Comparison of ENCODE assay signal across 10 cellular contexts in the genomic region with DNA sequence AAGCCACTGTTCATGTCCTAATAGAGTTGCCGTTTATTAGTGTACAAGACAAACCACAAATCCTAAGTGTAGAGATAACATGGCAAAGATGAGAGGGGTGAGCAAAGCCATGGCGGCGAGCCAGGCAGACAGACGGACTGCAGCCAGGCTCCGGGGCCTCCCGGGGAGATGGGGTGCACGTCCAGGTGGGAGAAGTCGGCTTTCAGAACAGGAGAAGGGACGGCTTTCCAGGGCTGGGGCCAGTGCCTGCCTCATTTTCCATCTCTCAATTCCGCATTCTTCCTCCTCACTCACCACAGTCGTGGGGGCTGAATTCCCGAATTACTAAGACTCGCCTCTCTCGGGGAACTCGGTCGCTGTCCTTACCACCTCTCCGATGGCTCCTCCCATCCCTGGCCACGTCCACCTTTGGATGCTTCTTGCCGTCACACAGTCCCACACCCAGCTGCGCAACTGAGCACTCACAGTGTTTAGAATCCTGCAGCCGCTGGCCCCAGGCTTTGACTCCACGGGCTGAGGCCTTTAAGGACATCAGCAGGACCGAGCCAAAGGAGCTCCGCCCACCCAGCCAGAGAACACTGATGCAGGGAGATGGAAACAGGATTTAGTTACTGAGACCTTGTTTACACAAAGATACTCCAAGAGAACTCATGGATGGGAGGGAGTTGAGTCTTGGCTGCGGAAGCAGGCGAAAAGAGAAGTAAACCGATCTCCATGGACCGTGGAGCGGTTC. TPM values are rescaled to one million over a fixed set of nuclear protein-coding genes. Genes with fewer than 3 reads are reported as not detected.
DNase-seq lines count a peak whose midpoint lies in the region; ATAC-seq and TF ChIP-seq lines count a peak whose summit lies in the region.
"Had no signal": no experiment of that assay in that cellular context is flagged by ENCODE, and none has a peak within 500 bp of the region (broad histone marks: within the 10 kb centered on the region; RNA-seq: fewer than 3 reads in every experiment).

No MANE protein-coding gene starts in this region.

- H2BK12ac ChIP-seq in mesenchymal stem cell (ENCODE audit: low read length in 2 of 2), result peak overlapping the region in 1 of 2 experiments; percentile 11

- no peak overlapping the region for H2AK5ac ChIP-seq in mesenchymal stem cell (ENCODE audit: low read length, severe bottlenecking)

- WGBS in mesenchymal stem cell, result 83% methylated on average over 29 of the region's 29 CpGs

- intact Hi-C loops in upper lobe of right lung (cut with DNase I), result no loop called here

- no peak overlapping the region for H2AFZ ChIP-seq in mesenchymal stem cell (ENCODE audit: low read depth, low read length)

- H3K4me3 ChIP-seq in coronary artery (peak overlapping the region; percentile 58), mesenchymal stem cell (ENCODE audit: insufficient read depth in 1 of 2, low read depth in 1 of 2, low read length in 2 of 2) (peak overlapping the region in 1 of 2 experiments; percentile 76), upper lobe of right lung (peak overlapping the region; percentile 23)
- H3K4me3 ChIP-seq: A549 had no signal

- H3K18ac ChIP-seq in mesenchymal stem cell (ENCODE audit: low read depth in 1 of 2, low read length in 2 of 2), result no peak overlapping the region

- H4K8ac ChIP-seq in mesenchymal stem cell (ENCODE audit: low read length), result peak overlapping the region; percentile 38

- TF ChIP-seq CTCF in coronary artery (IDR thresholded peaks at IDR 0.05), result no peak
- TF ChIP-seq CTCF in upper lobe of right lung (IDR thresholded peaks at IDR 0.05), result no peak

- H3K23ac ChIP-seq in mesenchymal stem cell (ENCODE audit: low read length in 2 of 2), result no peak overlapping the region

- H3K36me3 ChIP-seq in mesenchymal stem cell (ENCODE audit: control insufficient read depth in 1 of 2, insufficient read depth in 2 of 2, low read depth in 1 of 2, low read length in 2 of 2) (no peaks in the 10 kb centered on the region), upper lobe of right lung (no peaks in the 10 kb centered on the region)

- H3K4me1 ChIP-seq in mesenchymal stem cell (ENCODE audit: control insufficient read depth, insufficient read depth, low read depth, low read length) (no peaks in the 10 kb centered on the region), upper lobe of right lung (peaks cover 4% of the 10 kb centered on the region)
- H3K4me1 ChIP-seq: A549 had no signal

- no peaks in the 10 kb centered on the region for H3K9me3 ChIP-seq in mesenchymal stem cell (ENCODE audit: control insufficient read depth, low read length)
- H3K9me3 ChIP-seq in upper lobe of right lung, result no peaks in the 10 kb centered on the region
- H3K9me3 ChIP-seq: A549 had no signal

- no peak overlapping the region for H4K91ac ChIP-seq in mesenchymal stem cell (ENCODE audit: low read length)

- H2BK120ac ChIP-seq in mesenchymal stem cell (ENCODE audit: low read depth, low read length), result no peak overlapping the region

- no peak overlapping the region for H2BK15ac ChIP-seq in mesenchymal stem cell (ENCODE audit: low read depth, poor library complexity, severe bottlenecking)

- peak; percentile 67 for ATAC-seq in upper lobe of right lung
- ATAC-seq: activated T-cell treated with anti-CD3 and anti-CD28 coated beads, Interleukin-2, amount 50 U/mL, for 4 hours had no signal

- H2BK5ac ChIP-seq in mesenchymal stem cell (ENCODE audit: low read depth, low read length, poor library complexity, severe bottlenecking), result no peak overlapping the region

- peak overlapping the region; percentile 81 for H3K9ac ChIP-seq in mesenchymal stem cell (ENCODE audit: low read length)

- H3K4ac ChIP-seq in mesenchymal stem cell (ENCODE audit: low read depth in 1 of 2, low read length in 2 of 2), result no peak overlapping the region

- peak overlapping the region in 1 of 2 donors; percentile 80 for H3K27ac ChIP-seq in coronary artery
- H3K27ac ChIP-seq in mesenchymal stem cell (ENCODE audit: low read length, poor library complexity, severe bottlenecking), result no peak overlapping the region
- peak overlapping the region; percentile 56 for H3K27ac ChIP-seq in upper lobe of right lung
- H3K27ac ChIP-seq: A549 had no signal

- peaks cover 0 to 12% of the 10 kb centered on the region in 2 experiments for H3K27me3 ChIP-seq in mesenchymal stem cell (ENCODE audit: control insufficient read depth in 1 of 2, insufficient read depth in 1 of 2, low read length in 2 of 2)
- H3K27me3 ChIP-seq in upper lobe of right lung, result no peaks in the 10 kb centered on the region

- no peaks in the 10 kb centered on the region for H3K79me1 ChIP-seq in mesenchymal stem cell (replicated peaks; ENCODE audit: low read length, poor library complexity, severe bottlenecking)

- H3K14ac ChIP-seq in mesenchymal stem cell (ENCODE audit: low read length in 2 of 2), result no peak overlapping the region

- DNase-seq in NCI-H345 (lab: John Stamatoyannopoulos, UW) (peak; percentile 58), NCI-H345 treated with DMSO at 0.1 percent for 48 hours (lab: John Stamatoyannopoulos, UW; ENCODE audit: unreplicated experiment) (no peak), coronary artery (ENCODE audit: low spot score) (peak; percentile 79), mesenchymal stem cell (no peak), upper lobe of right lung (no peak), COLO668 (lab: John Stamatoyannopoulos, UW; ENCODE audit: unreplicated experiment) (no peak), GM19240 (ENCODE audit: insufficient read length, low spot score) (no peak), GOT3 (lab: John Stamatoyannopoulos, UW) (no peak)
- DNase-seq: activated T-cell treated with anti-CD3 and anti-CD28 coated beads, Interleukin-2, amount 50 U/mL, for 4 hours had no signal

- H3K4me2 ChIP-seq in mesenchymal stem cell (ENCODE audit: low read length, poor library complexity, severe bottlenecking), result no peak overlapping the region
- H3K4me2 ChIP-seq: A549 had no signal

RNA-seq across cellular contexts. Expression of gene RNF112, which starts 59.7 kb away (rescaled TPM):
- 0.08 TPM for polyA plus RNA-seq in mesenchymal stem cell (2013, experiment 1 of 2)
- 0.08 TPM for polyA plus RNA-seq in mesenchymal stem cell (2013, experiment 2 of 2)
- total RNA-seq in upper lobe of right lung, result 1.6 TPM

Comparison
In these comparisons a context has a peak if more than half of its experiments do, and no peak if none do; other contexts are left out.
1. DNase-seq: peak in NCI-H345 (single experiment) and coronary artery (single experiment); none in NCI-H345 treated with DMSO at 0.1 percent for 48 hours (single experiment), mesenchymal stem cell (single experiment), upper lobe of right lung (single experiment), COLO668 (single experiment), GM19240 (single experiment) and GOT3 (single experiment).